19 cellular contexts compared by ENCODE assay signal in the genomic region with DNA sequence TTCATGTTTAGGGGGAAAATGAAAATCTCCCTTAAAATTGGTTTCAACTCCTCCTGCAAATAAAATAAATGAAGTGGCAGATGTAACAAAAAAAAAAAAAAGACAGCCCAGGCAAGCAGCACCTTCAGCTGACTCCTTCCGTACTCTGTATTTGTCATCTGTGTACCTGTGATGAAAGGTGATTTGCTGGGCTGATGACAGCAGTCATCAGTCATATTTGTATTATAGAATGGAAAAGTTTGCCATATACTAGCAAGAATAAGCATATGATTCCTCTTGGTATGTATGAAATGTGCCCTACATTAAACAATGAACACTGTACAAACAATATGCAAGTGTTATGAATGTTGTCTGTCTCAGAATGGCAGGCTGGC. TPM values are rescaled to one million over a fixed set of nuclear protein-coding genes. Genes with fewer than 3 reads are reported as not detected.
DNase-seq lines count a peak whose midpoint lies in the region; ATAC-seq, FAIRE-seq and TF ChIP-seq lines count a peak whose summit lies in the region.
"Had no signal": no experiment of that assay in that cellular context is flagged by ENCODE, and none has a peak within 500 bp of the region (broad histone marks: within the 10 kb centered on the region; RNA-seq: fewer than 3 reads in every experiment).

No MANE protein-coding gene starts in this region.

- H3K4me3 ChIP-seq in OCI-LY3 (ENCODE audit: low read length): peak overlapping the region; percentile 62
- H3K4me3 ChIP-seq: lower lobe of right lung, tibial artery had no signal

- peak overlapping the region; percentile 50; the same call in 1 of the 2 replicates for H3K9ac ChIP-seq in OCI-LY3 (ENCODE audit: low read length)

- no peak for TF ChIP-seq CTCF in OCI-LY3 (IDR thresholded peaks at IDR 0.05; ENCODE audit: low read depth, low read length)

- no peaks in the 10 kb centered on the region for H4K20me1 ChIP-seq in OCI-LY3 (ENCODE audit: insufficient read depth, low read length)

- TF ChIP-seq POLR2A in GM12892 (IDR thresholded peaks at IDR 0.05; ENCODE audit: low read depth, low read length): no peak

- no peaks in the 10 kb centered on the region for H3K79me2 ChIP-seq in OCI-LY3 (ENCODE audit: low read length)

- peaks cover 16% of the 10 kb centered on the region; the same call in 1 of the 2 replicates for H3K9me3 ChIP-seq in OCI-LY3 (ENCODE audit: insufficient read depth, low read length)
- H3K9me3 ChIP-seq: neutrophil had no signal

- H3K36me3 ChIP-seq in OCI-LY3 (replicated peaks; ENCODE audit: low read depth, low read length): peaks cover 14% of the 10 kb centered on the region
- H3K36me3 ChIP-seq: lower lobe of right lung, neutrophil had no signal

- H3K27ac ChIP-seq in OCI-LY3 (ENCODE audit: low read length): peak overlapping the region; percentile 59
- H3K27ac ChIP-seq: HL-60, lower lobe of right lung, neutrophil, tibial artery had no signal

- H3K4me2 ChIP-seq in OCI-LY3 (ENCODE audit: low read length): peak overlapping the region; percentile 81

- no peaks in the 10 kb centered on the region for H3K27me3 ChIP-seq in OCI-LY3 (ENCODE audit: low read depth, low read length)
- H3K27me3 ChIP-seq: tibial artery had no signal

- peak; percentile 90 for ATAC-seq in activated CD4-positive, CD25-positive, alpha-beta regulatory T cell treated with anti-CD3 and anti-CD28 coated beads, Interleukin-2, amount 50 U/mL, for 24 hours
- peak; percentile 43 for ATAC-seq in GM18873 (IDR thresholded peaks at IDR 0.05; ENCODE audit: low FRiP score, unreplicated experiment)
- no peak for ATAC-seq in GM19467 (IDR thresholded peaks at IDR 0.05; ENCODE audit: unreplicated experiment)
- ATAC-seq: lower lobe of right lung had no signal

- DNase-seq in activated CD4-positive, CD25-positive, alpha-beta regulatory T cell treated with anti-CD3 and anti-CD28 coated beads, Interleukin-2, amount 50 U/mL, for 72 hours: no peak
- DNase-seq in fibroblast of peridontal ligament (ENCODE audit: extremely low read depth) (peak; percentile 12), GM12892 (ENCODE audit: insufficient read length) (no peak), glomerular visceral epithelial cell (ENCODE audit: extremely low spot score) (no peak)
- DNase-seq: activated B cell treated with CpG ODN at 0.5 μM for 24 hours; activated naive CD4-positive, alpha-beta T cell treated with anti-CD3 and anti-CD28 coated beads, Interleukin-2, amount 10 ng/mL, durations not matched to agents 7 days and 5 days; Caco-2; caudate nucleus; erythroblast; lower lobe of right lung; NCI-H2029 treated with DMSO at 0.1 percent for 48 hours; tibial artery had no signal

- no peak for FAIRE-seq in GM12892 (lab: Jason Lieb, UNC)
- FAIRE-seq: A204.1 had no signal

- peaks cover 23% of the 10 kb centered on the region for H3K4me1 ChIP-seq in OCI-LY3 (ENCODE audit: low read length)
- H3K4me1 ChIP-seq: Caco-2, lower lobe of right lung, tibial artery had no signal

- H2AFZ ChIP-seq in OCI-LY3 (ENCODE audit: low read depth, low read length): peak overlapping the region; percentile 84

RNA-seq across cellular contexts. Expression of gene WWTR1, which starts 44.1 kb away (rescaled TPM):
- 1.8 TPM for polyA plus RNA-seq in GM12892 (2012; ENCODE audit: missing spikeins)

RNA-seq across cellular contexts. Expression of gene COMMD2, which starts 50.3 kb away (rescaled TPM):
- polyA plus RNA-seq in GM12892 (2012; ENCODE audit: missing spikeins): 25.1 TPM
